Comparison of ENCODE assay signal across 26 cellular contexts in genomic region chr1:54596756-54597155, GRCh38.
"Had no signal": no experiment of that assay in that cellular context is flagged by ENCODE, and none has a peak within 500 bp of the region (broad histone marks: within the 10 kb centered on the region; RNA-seq: fewer than 3 reads in every experiment).

No MANE protein-coding gene starts in this region.

- DNase-seq: activated CD4-positive, alpha-beta memory T cell treated with anti-CD3 and anti-CD28 coated beads for 36 hours; activated CD4-positive, alpha-beta T cell treated with anti-CD3 and anti-CD28 coated beads, Interleukin-2, amount 10 ng/mL, durations not matched to agents 24 days and 14 days; activated CD4-positive, CD25-positive, alpha-beta regulatory T cell treated with anti-CD3 and anti-CD28 coated beads, Interleukin-2, amount 50 U/mL, for 72 hours; activated CD8-positive, alpha-beta memory T cell treated with anti-CD3 and anti-CD28 coated beads, Interleukin-2, amount 50 U/mL, for 4 hours; activated gamma-delta T cell; activated naive CD4-positive, alpha-beta T cell treated with anti-CD3 and anti-CD28 coated beads, Interleukin-2, amount 10 ng/mL, durations not matched to agents 7 days and 5 days; activated naive CD8-positive, alpha-beta T cell treated with anti-CD3 and anti-CD28 coated beads, Interleukin-2, amount 10 ng/mL, durations not matched to agents 7 days and 5 days; activated T-cell treated with anti-CD3 and anti-CD28 coated beads, Interleukin-2, amount 50 U/mL, for 24 hours; amygdala; caudate nucleus; endodermal cell; foreskin melanocyte; heart right ventricle; kidney glomerular epithelial cell; lower lobe of right lung; mesenchymal stem cell; pancreas; stimulated activated naive CD4-positive, alpha-beta T cell; T-helper 2 cell had no signal

- H3K4me1 ChIP-seq: lower lobe of right lung, pancreas, spleen, suprapubic skin, tibial nerve had no signal

- ATAC-seq: esophagus mucosa, left lobe of liver, lower lobe of right lung, pancreas had no signal

- H3K36me3 ChIP-seq: pancreas had no signal

- H3K27ac ChIP-seq: lower lobe of right lung, neutrophil, pancreas, spleen, suprapubic skin, tibial nerve had no signal

- H3K9me3 ChIP-seq: heart right ventricle, lower lobe of right lung, neutrophil, pancreas, right atrium auricular region, spleen, suprapubic skin, tibial nerve had no signal

- H3K4me3 ChIP-seq: heart right ventricle, lower lobe of right lung, pancreas, right atrium auricular region, spleen, suprapubic skin, tibial nerve had no signal

- H3K27me3 ChIP-seq: heart right ventricle, neutrophil, pancreas, right atrium auricular region, spleen, suprapubic skin, tibial nerve had no signal
